Comparison of ENCODE assay signal across 30 cellular contexts in genomic region chrX:10681167-10681566, GRCh38.
"Had no signal": no experiment of that assay in that cellular context is flagged by ENCODE, and none has a peak within 500 bp of the region (broad histone marks: within the 10 kb centered on the region; RNA-seq: fewer than 3 reads in every experiment).

No MANE protein-coding gene starts in this region.

- H3K27me3 Mint-ChIP-seq: activated CD4-positive, alpha-beta memory T cell treated with anti-CD3 and anti-CD28 coated beads, Interleukin-2, amount 10 ng/mL, durations not matched to agents 7 days and 5 days; activated CD4-positive, alpha-beta T cell treated with anti-CD3 and anti-CD28 coated beads, Interleukin-2, amount 10 ng/mL, durations not matched to agents 7 days and 5 days; activated naive CD4-positive, alpha-beta T cell treated with anti-CD3 and anti-CD28 coated beads, Interleukin-2, amount 10 ng/mL, durations not matched to agents 7 days and 5 days; effector memory CD8-positive, alpha-beta T cell had no signal

- H3K36me3 Mint-ChIP-seq: activated naive CD4-positive, alpha-beta T cell treated with anti-CD3 and anti-CD28 coated beads, Interleukin-2, amount 10 ng/mL, durations not matched to agents 7 days and 5 days; activated naive CD8-positive, alpha-beta T cell; WTC11 had no signal

- H3K4me1 ChIP-seq: body of pancreas, esophagus muscularis mucosa, foreskin keratinocyte, gastrocnemius medialis had no signal

- H3K4me3 Mint-ChIP-seq: activated CD4-positive, alpha-beta memory T cell treated with anti-CD3 and anti-CD28 coated beads, Interleukin-2, amount 10 ng/mL, durations not matched to agents 7 days and 5 days; activated CD4-positive, alpha-beta T cell treated with anti-CD3 and anti-CD28 coated beads, Interleukin-2, amount 10 ng/mL, durations not matched to agents 7 days and 5 days; activated naive CD4-positive, alpha-beta T cell treated with anti-CD3 and anti-CD28 coated beads, Interleukin-2, amount 10 ng/mL, durations not matched to agents 7 days and 5 days; activated naive CD8-positive, alpha-beta T cell; activated T-cell treated with anti-CD3 and anti-CD28 coated beads, Interleukin-2, amount 50 U/mL, for 24 hours; activated T-cell treated with anti-CD3 and anti-CD28 coated beads, Interleukin-2, amount 50 U/mL, for 72 hours; effector memory CD8-positive, alpha-beta T cell; WTC11 had no signal

- H3K36me3 ChIP-seq: esophagus muscularis mucosa, gastrocnemius medialis had no signal

- H3K4me1 Mint-ChIP-seq: activated CD4-positive, alpha-beta memory T cell treated with anti-CD3 and anti-CD28 coated beads, Interleukin-2, amount 10 ng/mL, durations not matched to agents 7 days and 5 days; activated CD4-positive, alpha-beta T cell treated with anti-CD3 and anti-CD28 coated beads, Interleukin-2, amount 10 ng/mL, durations not matched to agents 7 days and 5 days; activated naive CD4-positive, alpha-beta T cell treated with anti-CD3 and anti-CD28 coated beads, Interleukin-2, amount 10 ng/mL, durations not matched to agents 7 days and 5 days had no signal

- H3K27ac ChIP-seq: body of pancreas, esophagus muscularis mucosa, foreskin keratinocyte, gastrocnemius medialis, VCaP had no signal

- H3K9me3 Mint-ChIP-seq: activated CD4-positive, alpha-beta memory T cell treated with anti-CD3 and anti-CD28 coated beads, Interleukin-2, amount 10 ng/mL, durations not matched to agents 7 days and 5 days; activated CD4-positive, alpha-beta T cell treated with anti-CD3 and anti-CD28 coated beads, Interleukin-2, amount 10 ng/mL, durations not matched to agents 7 days and 5 days; activated naive CD4-positive, alpha-beta T cell treated with anti-CD3 and anti-CD28 coated beads, Interleukin-2, amount 10 ng/mL, durations not matched to agents 7 days and 5 days; activated T-cell treated with anti-CD3 and anti-CD28 coated beads, Interleukin-2, amount 50 U/mL, for 24 hours; activated T-cell treated with anti-CD3 and anti-CD28 coated beads, Interleukin-2, amount 50 U/mL, for 72 hours; effector memory CD8-positive, alpha-beta T cell; WTC11 had no signal

- H3K27ac Mint-ChIP-seq: activated CD4-positive, alpha-beta memory T cell treated with anti-CD3 and anti-CD28 coated beads, Interleukin-2, amount 10 ng/mL, durations not matched to agents 7 days and 5 days; activated CD4-positive, alpha-beta T cell treated with anti-CD3 and anti-CD28 coated beads, Interleukin-2, amount 10 ng/mL, durations not matched to agents 7 days and 5 days; activated naive CD4-positive, alpha-beta T cell treated with anti-CD3 and anti-CD28 coated beads, Interleukin-2, amount 10 ng/mL, durations not matched to agents 7 days and 5 days; activated naive CD8-positive, alpha-beta T cell; activated T-cell treated with anti-CD3 and anti-CD28 coated beads, Interleukin-2, amount 50 U/mL, for 24 hours; activated T-cell treated with anti-CD3 and anti-CD28 coated beads, Interleukin-2, amount 50 U/mL, for 72 hours; effector memory CD8-positive, alpha-beta T cell; WTC11 had no signal

- H3K9me3 ChIP-seq: body of pancreas, esophagus muscularis mucosa, gastrocnemius medialis had no signal

- FAIRE-seq: colon had no signal

- H3K4me3 ChIP-seq: body of pancreas, esophagus muscularis mucosa, gastrocnemius medialis had no signal

- ATAC-seq: activated T-cell treated with anti-CD3 and anti-CD28 coated beads, Interleukin-2, amount 50 U/mL, for 72 hours; body of pancreas; effector memory CD8-positive, alpha-beta T cell; foreskin keratinocyte; gastrocnemius medialis; WTC11 had no signal

- DNase-seq: activated CD4-positive, alpha-beta memory T cell treated with anti-CD3 and anti-CD28 coated beads, Interleukin-2, amount 10 ng/mL, durations not matched to agents 7 days and 5 days; activated CD4-positive, alpha-beta T cell treated with anti-CD3 and anti-CD28 coated beads for 1 hour; activated CD4-positive, alpha-beta T cell treated with anti-CD3 and anti-CD28 coated beads for 4 hours; activated CD4-positive, alpha-beta T cell treated with anti-CD3 and anti-CD28 coated beads, Interleukin-2, amount 10 ng/mL, durations not matched to agents 7 days and 5 days; activated CD4-positive, alpha-beta T cell treated with anti-CD3 and anti-CD28 coated beads, Interleukin-2, amount 50 U/mL, for 4 hours; activated CD8-positive, alpha-beta memory T cell treated with anti-CD3 and anti-CD28 coated beads, Interleukin-2, amount 50 U/mL, for 48 hours; activated gamma-delta T cell; activated naive CD4-positive, alpha-beta T cell; activated naive CD4-positive, alpha-beta T cell treated with anti-CD3 and anti-CD28 coated beads, Interleukin-2, amount 10 ng/mL, durations not matched to agents 7 days and 5 days; activated T-cell treated with anti-CD3 and anti-CD28 coated beads for 4 hours; activated T-cell treated with anti-CD3 and anti-CD28 coated beads, Interleukin-2, amount 50 U/mL, for 24 hours; activated T-cell treated with anti-CD3 and anti-CD28 coated beads, Interleukin-2, amount 50 U/mL, for 72 hours; amniotic stem cell; anterior cingulate cortex; body of pancreas; caudate nucleus; cortex of kidney; dermis blood vessel endothelial cell; effector CD4-positive, alpha-beta T cell; effector memory CD8-positive, alpha-beta T cell; erythroblast; foreskin keratinocyte; gastrocnemius medialis; glutamatergic neuron; T-helper 2 cell had no signal

- H3K27me3 ChIP-seq: body of pancreas, esophagus muscularis mucosa, foreskin keratinocyte, gastrocnemius medialis had no signal
